In the genomic region with DNA sequence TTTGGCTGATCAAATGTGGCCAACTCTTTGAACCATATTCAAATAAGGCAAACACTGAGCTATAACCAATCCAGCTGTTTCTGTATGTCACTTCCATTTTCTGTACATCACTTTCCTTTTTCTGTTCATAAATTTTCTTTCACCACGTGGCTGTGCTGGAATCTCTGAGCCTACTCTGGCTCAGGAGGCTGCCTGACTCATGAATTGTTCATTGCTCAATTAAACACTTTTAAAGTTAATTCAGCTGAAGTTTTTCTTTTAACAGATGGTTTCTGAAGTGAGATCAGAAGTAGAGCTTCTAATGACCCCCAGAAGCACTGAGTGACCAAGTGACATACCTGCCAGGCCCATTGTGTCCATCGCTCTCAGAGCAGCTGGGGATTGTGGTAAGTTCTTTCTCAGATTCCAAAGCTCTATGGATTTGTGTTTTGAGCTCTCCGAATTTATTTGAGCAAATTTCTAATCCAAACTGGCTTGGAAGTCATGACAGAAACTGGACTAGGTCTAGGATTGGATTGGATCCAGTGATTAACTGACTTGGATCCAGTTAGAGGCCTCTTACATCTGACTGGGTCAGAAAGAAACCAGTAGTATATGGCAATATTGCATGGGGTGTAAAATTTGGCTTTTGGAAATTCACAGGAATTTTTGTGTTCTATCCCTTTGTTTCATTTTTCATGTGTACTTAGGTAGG, we compare ENCODE assay signal across 8 cellular contexts.
"Had no signal": no experiment of that assay in that cellular context is flagged by ENCODE, and none has a peak within 500 bp of the region (broad histone marks: within the 10 kb centered on the region; RNA-seq: fewer than 3 reads in every experiment).

No MANE protein-coding gene starts in this region.

- H3K9me3 ChIP-seq: ascending aorta, upper lobe of right lung had no signal

- H3K4me3 ChIP-seq: ascending aorta, upper lobe of right lung had no signal

- H3K36me3 ChIP-seq: ascending aorta, upper lobe of right lung had no signal

- DNase-seq: activated CD4-positive, alpha-beta T cell treated with anti-CD3 and anti-CD28 coated beads, Interleukin-2, amount 50 U/mL, for 1 hour; endodermal cell; erythroblast; hypothalamus; nucleus accumbens; stimulated activated naive CD8-positive, alpha-beta T cell treated with anti-CD3 and anti-CD28 coated beads, Interleukin-15, Interleukin-2, amounts not matched to agents 100 U/mL and 50 U/mL, for 24 hours; upper lobe of right lung had no signal

- H3K27ac ChIP-seq: upper lobe of right lung had no signal

- H3K4me1 ChIP-seq: ascending aorta, upper lobe of right lung had no signal

- H3K27me3 ChIP-seq: ascending aorta, upper lobe of right lung had no signal
